ENCODE assay signal across 8 cellular contexts in the genomic region with DNA sequence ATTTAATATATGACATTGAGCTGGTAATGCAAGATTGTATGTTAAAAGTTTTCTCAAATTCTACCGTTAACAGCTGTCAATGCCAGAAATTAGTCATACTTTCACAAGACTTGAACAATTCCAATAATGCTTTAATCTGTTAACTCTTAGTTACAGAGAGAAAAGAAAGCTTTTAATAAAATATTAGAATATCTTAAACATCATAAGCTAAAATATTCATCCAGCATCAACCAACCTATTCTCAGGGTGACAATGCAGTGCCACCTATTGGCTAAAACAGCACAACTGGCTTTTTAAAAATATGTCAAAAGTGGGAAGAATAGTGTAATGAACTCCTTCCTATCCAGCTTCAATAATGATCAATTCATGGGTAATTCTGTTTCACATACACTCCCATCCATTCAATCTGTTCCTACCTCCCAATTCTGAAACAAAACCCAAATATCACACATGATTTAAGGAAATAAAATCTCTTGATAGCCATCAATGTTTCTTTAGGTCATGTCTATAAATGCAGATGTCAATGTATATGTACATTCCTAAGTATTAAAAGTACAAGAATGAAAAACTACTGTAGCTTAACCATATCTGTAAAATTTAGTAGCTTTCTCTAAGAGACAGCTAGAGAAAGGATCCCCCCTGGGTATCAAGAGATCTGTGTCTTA.
DNase-seq lines count a peak whose midpoint lies in the region; ATAC-seq lines count a peak whose summit lies in the region.

No MANE protein-coding gene starts in this region.

- H4K20me1 ChIP-seq in Karpas-422 (ENCODE audit: insufficient read depth, low read depth, low read length), result no peaks in the 10 kb centered on the region

- H3K36me3 Mint-ChIP-seq in activated CD4-positive, alpha-beta T cell treated with anti-CD3 and anti-CD28 coated beads for 36 hours (ENCODE audit: low read depth), result no peaks in the 10 kb centered on the region
- H3K36me3 Mint-ChIP-seq in naive B cell, result no peaks in the 10 kb centered on the region

- no peaks in the 10 kb centered on the region for H3K27me3 ChIP-seq in Karpas-422 (ENCODE audit: low read length)

- H3K9me3 Mint-ChIP-seq in activated CD4-positive, alpha-beta T cell treated with anti-CD3 and anti-CD28 coated beads for 36 hours (ENCODE audit: low read depth), result no peaks in the 10 kb centered on the region
- H3K9me3 Mint-ChIP-seq in naive B cell, result no peaks in the 10 kb centered on the region

- no peaks in the 10 kb centered on the region for H3K36me3 ChIP-seq in Karpas-422 (ENCODE audit: insufficient read depth, low read length)

- H3K9ac ChIP-seq in Karpas-422 (ENCODE audit: low read length), result no peak overlapping the region

- H3K4me1 Mint-ChIP-seq in activated CD4-positive, alpha-beta T cell treated with anti-CD3 and anti-CD28 coated beads for 36 hours, result no peaks in the 10 kb centered on the region
- H3K4me1 Mint-ChIP-seq in naive B cell, result peaks cover 0 to 6% (median 0%) of the 10 kb centered on the region in 3 donors

- H2AFZ ChIP-seq in Karpas-422 (ENCODE audit: low read length), result no peak overlapping the region

- no peak for ATAC-seq in activated CD4-positive, alpha-beta T cell treated with anti-CD3 and anti-CD28 coated beads for 36 hours
- ATAC-seq in naive B cell (ENCODE audit: low read depth in 2 of 2), result peak in 1 of 2 donors; percentile 28
- ATAC-seq in GM21367 (IDR thresholded peaks at IDR 0.05; ENCODE audit: unreplicated experiment), result no peak

- H3K27ac ChIP-seq in Karpas-422 (ENCODE audit: low read length), result no peak overlapping the region

- H3K4me2 ChIP-seq in Karpas-422 (ENCODE audit: low read depth, low read length, poor library complexity, severe bottlenecking), result no peak overlapping the region

- no peak overlapping the region for H3K4me3 ChIP-seq in Karpas-422 (ENCODE audit: low read length)

- H3K9me3 ChIP-seq in Karpas-422 (ENCODE audit: low read length), result no peaks in the 10 kb centered on the region

- no peaks in the 10 kb centered on the region for H3K27me3 Mint-ChIP-seq in activated CD4-positive, alpha-beta T cell treated with anti-CD3 and anti-CD28 coated beads for 36 hours
- no peaks in the 10 kb centered on the region for H3K27me3 Mint-ChIP-seq in naive B cell

- peak; percentile 12 for DNase-seq in activated CD4-positive, alpha-beta T cell treated with anti-CD3 and anti-CD28 coated beads for 36 hours
- no peak for DNase-seq in activated CD4-positive, alpha-beta T cell treated with anti-CD3 and anti-CD28 coated beads for 48 hours
- DNase-seq in Karpas-422, result peak; percentile 47
- DNase-seq in cerebellar cortex (ENCODE audit: low spot score), result peak; percentile 8
- DNase-seq in naive B cell, result peak; percentile 13
- no peak for DNase-seq in amygdala (lab: John Stamatoyannopoulos, UW)
- no peak for DNase-seq in Ammon's horn (ENCODE audit: low spot score)

- no peaks in the 10 kb centered on the region for H3K9me2 ChIP-seq in Karpas-422 (replicated peaks; ENCODE audit: insufficient read depth, low read length)

- CTCF ChIA-PET in activated CD4-positive, alpha-beta T cell treated with anti-CD3 and anti-CD28 coated beads for 36 hours (lab: Charles Lee), result interaction anchor here (0.6 to 2.6 kb wide), 26 partner anchors 9 to 1019 kb away, joined by 3 to 22 read pairs (median 4); no protein-coding TSS in a partner anchor

- POLR2A ChIA-PET in activated CD4-positive, alpha-beta T cell treated with anti-CD3 and anti-CD28 coated beads for 36 hours (lab: Charles Lee), result interaction anchor here (0.6 kb wide), 1 partner anchor 108 kb away, joined by 3 read pairs; no protein-coding TSS in a partner anchor

- H3K79me2 ChIP-seq in Karpas-422 (ENCODE audit: low read length), result no peaks in the 10 kb centered on the region

- H3K4me1 ChIP-seq in Karpas-422 (ENCODE audit: low read length), result no peaks in the 10 kb centered on the region

- intact Hi-C loops in activated CD4-positive, alpha-beta T cell treated with anti-CD3 and anti-CD28 coated beads for 36 hours (cut with DNase I, micrococcal nuclease), result loop anchor here (1.0 to 10.0 kb wide), 9 partner anchors 157 to 732 kb away; no protein-coding TSS in a partner anchor

- H3K27ac Mint-ChIP-seq in activated CD4-positive, alpha-beta T cell treated with anti-CD3 and anti-CD28 coated beads for 36 hours, result no peak overlapping the region
- H3K27ac Mint-ChIP-seq in naive B cell, result no peak overlapping the region

- H3K4me3 Mint-ChIP-seq in activated CD4-positive, alpha-beta T cell treated with anti-CD3 and anti-CD28 coated beads for 36 hours, result no peak overlapping the region
- H3K4me3 Mint-ChIP-seq in naive B cell, result no peak overlapping the region

Comparison
In these comparisons a context has a peak if more than half of its experiments do, and no peak if none do; other contexts are left out.
1. DNase-seq: peak in activated CD4-positive, alpha-beta T cell treated with anti-CD3 and anti-CD28 coated beads for 36 hours (single experiment), Karpas-422 (single experiment), cerebellar cortex (single experiment) and naive B cell (single experiment); none in activated CD4-positive, alpha-beta T cell treated with anti-CD3 and anti-CD28 coated beads for 48 hours (single experiment), amygdala (0 of 56) and Ammon's horn (single experiment).